Comparison of ENCODE assay signal across 18 cellular contexts in genomic region chr13:37106642-37107041, GRCh38. TPM values are rescaled to one million over a fixed set of nuclear protein-coding genes. Genes with fewer than 3 reads are reported as not detected.
"Had no signal": no experiment of that assay in that cellular context is flagged by ENCODE, and none has a peak within 500 bp of the region (broad histone marks: within the 10 kb centered on the region; RNA-seq: fewer than 3 reads in every experiment).

No MANE protein-coding gene starts in this region.

- H3K36me3 Mint-ChIP-seq: naive thymus-derived CD8-positive, alpha-beta T cell had no signal

- H3K9me3 ChIP-seq: heart left ventricle, lower lobe of right lung, ovary, tibial nerve, vagina had no signal

- H3K4me3 Mint-ChIP-seq: activated naive CD4-positive, alpha-beta T cell treated with anti-CD3 and anti-CD28 coated beads for 36 hours; activated T-helper 1 cell treated with anti-CD3 and anti-CD28 coated beads, Interleukin-12 subunit alpha, Interleukin-12 subunit beta, Interleukin-2, Interleukin-4 antibody, amounts not matched to agents 30 ng/mL and 10 ng/mL and 1 ng/mL, durations not matched to agents 14 hours and 24 hours and 36 hours; naive thymus-derived CD8-positive, alpha-beta T cell had no signal

- ATAC-seq: heart left ventricle; lower lobe of right lung; naive thymus-derived CD8-positive, alpha-beta T cell had no signal

- H3K27ac Mint-ChIP-seq: activated naive CD4-positive, alpha-beta T cell treated with anti-CD3 and anti-CD28 coated beads for 36 hours; activated T-helper 1 cell treated with anti-CD3 and anti-CD28 coated beads, Interleukin-12 subunit alpha, Interleukin-12 subunit beta, Interleukin-2, Interleukin-4 antibody, amounts not matched to agents 30 ng/mL and 10 ng/mL and 1 ng/mL, durations not matched to agents 14 hours and 24 hours and 36 hours; naive thymus-derived CD8-positive, alpha-beta T cell had no signal

- DNase-seq: activated CD4-positive, alpha-beta T cell treated with anti-CD3 and anti-CD28 coated beads for 48 hours; activated naive CD4-positive, alpha-beta T cell treated with anti-CD3 and anti-CD28 coated beads for 36 hours; central memory CD4-positive, alpha-beta T cell; cortex of kidney; effector memory CD4-positive, alpha-beta T cell; heart left ventricle; lower lobe of right lung; naive thymus-derived CD8-positive, alpha-beta T cell; ovary; T-helper 1 cell; WERI-Rb-1 had no signal

- H3K4me1 ChIP-seq: lower lobe of right lung, vagina had no signal

- H3K4me3 ChIP-seq: heart left ventricle, lower lobe of right lung, ovary, skin epidermis, tibial nerve, vagina had no signal

- H3K9me3 Mint-ChIP-seq: activated naive CD4-positive, alpha-beta T cell treated with anti-CD3 and anti-CD28 coated beads for 36 hours; activated T-helper 1 cell treated with anti-CD3 and anti-CD28 coated beads, Interleukin-12 subunit alpha, Interleukin-12 subunit beta, Interleukin-2, Interleukin-4 antibody, amounts not matched to agents 30 ng/mL and 10 ng/mL and 1 ng/mL, durations not matched to agents 14 hours and 24 hours and 36 hours; naive thymus-derived CD8-positive, alpha-beta T cell had no signal

- H3K27me3 ChIP-seq: heart left ventricle, ovary, tibial nerve, vagina had no signal

- H3K27ac ChIP-seq: heart left ventricle, lower lobe of right lung, ovary, skin epidermis, vagina, WERI-Rb-1 had no signal

- H3K4me1 Mint-ChIP-seq: naive thymus-derived CD8-positive, alpha-beta T cell had no signal

- H3K36me3 ChIP-seq: heart left ventricle, lower lobe of right lung, ovary, tibial nerve, vagina, WERI-Rb-1 had no signal

RNA-seq across cellular contexts. Expression of gene CSNK1A1L, which starts 1.2 kb away (rescaled TPM):
- total RNA-seq: activated naive CD4-positive, alpha-beta T cell treated with anti-CD3 and anti-CD28 coated beads for 36 hours; activated T-helper 1 cell treated with anti-CD3 and anti-CD28 coated beads, Interleukin-12 subunit alpha, Interleukin-12 subunit beta, Interleukin-2, Interleukin-4 antibody, amounts not matched to agents 30 ng/mL and 10 ng/mL and 1 ng/mL, durations not matched to agents 14 hours and 24 hours and 36 hours; fibroblast of lung; frontal cortex; heart left ventricle; lower lobe of right lung; mononuclear cell; naive thymus-derived CD8-positive, alpha-beta T cell; ovary; tibial nerve; vagina had no signal
